In the genomic region with DNA sequence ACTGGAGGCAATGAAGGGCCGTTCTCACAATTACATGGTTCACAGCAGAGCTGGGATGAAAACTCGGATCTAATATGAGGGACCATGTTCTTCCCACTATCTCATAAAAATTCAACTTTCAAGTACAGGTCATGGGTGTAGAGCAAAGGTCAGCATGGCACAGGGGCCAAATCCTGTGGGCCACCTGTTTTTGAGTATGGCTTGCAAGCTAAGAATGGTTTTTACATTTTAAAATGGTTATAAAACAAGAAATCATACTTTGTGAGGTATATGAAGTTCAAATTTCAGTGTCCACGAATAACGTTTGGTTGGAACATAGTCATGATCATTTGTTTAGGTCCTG, we compare ENCODE assay signal across 11 cellular contexts. TPM values are rescaled to one million over a fixed set of nuclear protein-coding genes. Genes with fewer than 3 reads are reported as not detected.
DNase-seq lines count a peak whose midpoint lies in the region; ATAC-seq and TF ChIP-seq lines count a peak whose summit lies in the region.
"Had no signal": no experiment of that assay in that cellular context is flagged by ENCODE, and none has a peak within 500 bp of the region (broad histone marks: within the 10 kb centered on the region; RNA-seq: fewer than 3 reads in every experiment).

No MANE protein-coding gene starts in this region.

- peaks cover 45% of the 10 kb centered on the region for H3K4me1 ChIP-seq in MM.1S (ENCODE audit: low read length)

- no peak for TF ChIP-seq CTCF in type B pancreatic cell (conservative IDR thresholded peaks at IDR 0.05)
- TF ChIP-seq CTCF in MM.1S (IDR thresholded peaks at IDR 0.05; ENCODE audit: low read length), result no peak

- no peak overlapping the region for H2AFZ ChIP-seq in MM.1S (ENCODE audit: low read length)

- no peaks in the 10 kb centered on the region for H3K27me3 ChIP-seq in MM.1S (replicated peaks; ENCODE audit: insufficient read depth, low read length)

- peaks cover 84% of the 10 kb centered on the region for H3K79me2 ChIP-seq in MM.1S (ENCODE audit: low read length)

- H3F3A ChIP-seq in MM.1S (ENCODE audit: insufficient read depth, low read length), result peaks cover 15% of the 10 kb centered on the region

- H3K4me2 ChIP-seq in MM.1S (ENCODE audit: low read depth, low read length), result no peak overlapping the region

- peaks cover 81% of the 10 kb centered on the region for H3K4me1 Mint-ChIP-seq in activated T-cell treated with anti-CD3 and anti-CD28 coated beads, Interleukin-2, amount 50 U/mL, for 4 hours (ENCODE audit: low read depth)
- H3K4me1 Mint-ChIP-seq in activated T-helper 17 cell treated with anti-CD3 and anti-CD28 coated beads, Interleukin-2, amount 50 U/mL, for 72 hours, result peaks cover 58% of the 10 kb centered on the region
- peaks cover 82 to 89% of the 10 kb centered on the region in 2 donors for H3K4me1 Mint-ChIP-seq in immature natural killer cell
- peaks cover 4% of the 10 kb centered on the region for H3K4me1 Mint-ChIP-seq in type B pancreatic cell (ENCODE audit: unreplicated experiment)

- no peak overlapping the region for H3K9ac ChIP-seq in MM.1S (ENCODE audit: low read length)

- H3K27me3 Mint-ChIP-seq in activated T-cell treated with anti-CD3 and anti-CD28 coated beads, Interleukin-2, amount 50 U/mL, for 4 hours (ENCODE audit: low read depth), result no peaks in the 10 kb centered on the region
- H3K27me3 Mint-ChIP-seq in activated T-helper 17 cell treated with anti-CD3 and anti-CD28 coated beads, Interleukin-2, amount 50 U/mL, for 72 hours, result no peaks in the 10 kb centered on the region
- peaks cover 5 to 13% (median 6%) of the 10 kb centered on the region in 3 donors for H3K27me3 Mint-ChIP-seq in immature natural killer cell (ENCODE audit: low read depth in 3 of 3)
- H3K27me3 Mint-ChIP-seq in type B pancreatic cell, result peaks cover 31% of the 10 kb centered on the region
- H3K27me3 Mint-ChIP-seq: stimulated activated naive CD8-positive, alpha-beta T cell treated with anti-CD3 and anti-CD28 coated beads, Interleukin-15, amount 100 ng/mL, for 72 hours had no signal

- peak overlapping the region; percentile 74 for H3K4me3 Mint-ChIP-seq in activated T-cell treated with anti-CD3 and anti-CD28 coated beads, Interleukin-2, amount 50 U/mL, for 4 hours
- H3K4me3 Mint-ChIP-seq in activated T-helper 17 cell treated with anti-CD3 and anti-CD28 coated beads, Interleukin-2, amount 50 U/mL, for 72 hours, result peak overlapping the region; percentile 97
- H3K4me3 Mint-ChIP-seq in immature natural killer cell (peak overlapping the region; percentile 76 to 85 (median 79)), type B pancreatic cell (no peak overlapping the region)

- no peaks in the 10 kb centered on the region for H3K9me2 ChIP-seq in MM.1S (replicated peaks; ENCODE audit: insufficient read depth, low read length)

- no peaks in the 10 kb centered on the region for H3K9me3 ChIP-seq in MM.1S (replicated peaks; ENCODE audit: insufficient read depth, low read length)

- H3K4me3 ChIP-seq in MM.1S (ENCODE audit: low read length), result no peak overlapping the region

- no peak for ATAC-seq in activated T-cell treated with anti-CD3 and anti-CD28 coated beads, Interleukin-2, amount 50 U/mL, for 4 hours
- no peak for ATAC-seq in activated T-helper 17 cell treated with anti-CD3 and anti-CD28 coated beads, Interleukin-2, amount 50 U/mL, for 72 hours (replicated peaks)
- no peak for ATAC-seq in HG03521 (IDR thresholded peaks at IDR 0.05; ENCODE audit: unreplicated experiment)
- ATAC-seq: stimulated activated naive CD8-positive, alpha-beta T cell treated with anti-CD3 and anti-CD28 coated beads, Interleukin-15, amount 100 ng/mL, for 72 hours had no signal

- H4K20me1 ChIP-seq in MM.1S (ENCODE audit: insufficient read depth, low read length), result no peaks in the 10 kb centered on the region; the same call in 1 of the 2 replicates

- H3K27ac Mint-ChIP-seq in activated T-helper 17 cell treated with anti-CD3 and anti-CD28 coated beads, Interleukin-2, amount 50 U/mL, for 72 hours, result peak overlapping the region; percentile 89
- H3K27ac Mint-ChIP-seq in immature natural killer cell (peak overlapping the region; percentile 91 to 98 (median 94)), type B pancreatic cell (peak overlapping the region; percentile 37)

- no peaks in the 10 kb centered on the region for H3K9me3 Mint-ChIP-seq in activated T-cell treated with anti-CD3 and anti-CD28 coated beads, Interleukin-2, amount 50 U/mL, for 4 hours
- H3K9me3 Mint-ChIP-seq in activated T-helper 17 cell treated with anti-CD3 and anti-CD28 coated beads, Interleukin-2, amount 50 U/mL, for 72 hours, result no peaks in the 10 kb centered on the region
- H3K9me3 Mint-ChIP-seq in immature natural killer cell (peaks cover 0 to 4% (median 0%) of the 10 kb centered on the region in 6 donors), type B pancreatic cell (no peaks in the 10 kb centered on the region)
- H3K9me3 Mint-ChIP-seq: stimulated activated naive CD8-positive, alpha-beta T cell treated with anti-CD3 and anti-CD28 coated beads, Interleukin-15, amount 100 ng/mL, for 72 hours had no signal

- no peak overlapping the region for H3K27ac ChIP-seq in MM.1S (ENCODE audit: low read length)

- DNase-seq in activated T-cell treated with anti-CD3 and anti-CD28 coated beads, Interleukin-2, amount 50 U/mL, for 4 hours, result no peak
- DNase-seq in activated T-cell treated with anti-CD3 and anti-CD28 coated beads, Interleukin-2, amount 50 U/mL, for 1 hour, result no peak
- DNase-seq in immature natural killer cell, result no peak
- DNase-seq in type B pancreatic cell (ENCODE audit: extremely low spot score, unreplicated experiment), result no peak
- DNase-seq in MM.1S, result no peak
- DNase-seq in ureter (ENCODE audit: low spot score), result no peak
- DNase-seq: NCI-H1048; NCI-H774; stimulated activated naive CD8-positive, alpha-beta T cell treated with anti-CD3 and anti-CD28 coated beads, Interleukin-15, amount 100 ng/mL, for 72 hours had no signal

- 0 out of 2 replicates have a peak, but pooled peaks cover 6% of the 10 kb centered on the region for H3K36me3 ChIP-seq in MM.1S (replicated peaks; ENCODE audit: insufficient read depth, low read length)

- H3K36me3 Mint-ChIP-seq in activated T-cell treated with anti-CD3 and anti-CD28 coated beads, Interleukin-2, amount 50 U/mL, for 4 hours (ENCODE audit: insufficient read depth), result peaks cover 3% of the 10 kb centered on the region
- H3K36me3 Mint-ChIP-seq in activated T-helper 17 cell treated with anti-CD3 and anti-CD28 coated beads, Interleukin-2, amount 50 U/mL, for 72 hours (ENCODE audit: low read depth), result peaks cover 40% of the 10 kb centered on the region
- H3K36me3 Mint-ChIP-seq in immature natural killer cell, result peaks cover 0 to 19% (median 17%) of the 10 kb centered on the region in 3 donors
- no peaks in the 10 kb centered on the region for H3K36me3 Mint-ChIP-seq in type B pancreatic cell

RNA-seq across cellular contexts. Expression of gene MAP3K5, which starts 4.6 kb away (rescaled TPM):
- 10 to 100 TPM in 1 of 3 donors, 1 to 10 TPM in 2; 5.7 to 10.5 (median 7.9) TPM for total RNA-seq in activated T-cell treated with anti-CD3 and anti-CD28 coated beads, Interleukin-2, amount 50 U/mL, for 4 hours
- 10 to 100 TPM; 13.8 to 20.1 TPM for total RNA-seq in activated T-helper 17 cell treated with anti-CD3 and anti-CD28 coated beads, Interleukin-2, amount 50 U/mL, for 72 hours
- polyA plus RNA-seq in immature natural killer cell, result 10 to 100 TPM in 1 of 3 donors, 1 to 10 TPM in 2; 5.5 to 13.8 (median 6.2) TPM
- total RNA-seq in type B pancreatic cell (ENCODE audit: low replicate concordance) (4.7 and 9.9 TPM in 2 replicates), ureter (54.6 TPM)

RNA-seq across cellular contexts. Expression of gene PEX7, which starts 34.7 kb away (rescaled TPM):
- total RNA-seq in activated T-cell treated with anti-CD3 and anti-CD28 coated beads, Interleukin-2, amount 50 U/mL, for 4 hours, result 1 to 10 TPM; 4.0 to 5.1 (median 4.5) TPM
- total RNA-seq in activated T-helper 17 cell treated with anti-CD3 and anti-CD28 coated beads, Interleukin-2, amount 50 U/mL, for 72 hours, result 1 to 10 TPM; 3.4 to 5.7 TPM
- 1 to 10 TPM; 2.2 to 3.9 (median 2.9) TPM for polyA plus RNA-seq in immature natural killer cell
- total RNA-seq in type B pancreatic cell (ENCODE audit: low replicate concordance) (5.4 and 7.1 TPM in 2 replicates), ureter (10.7 TPM)

Comparison
In these comparisons a context has a peak if more than half of its experiments do, and no peak if none do; other contexts are left out.
1. H3K27ac Mint-ChIP-seq: peak in every context shown above with its lines; median percentile 94 in immature natural killer cell; 89 in activated T-helper 17 cell treated with anti-CD3 and anti-CD28 coated beads, Interleukin-2, amount 50 U/mL, for 72 hours; 37 in type B pancreatic cell.